In the genomic region with DNA sequence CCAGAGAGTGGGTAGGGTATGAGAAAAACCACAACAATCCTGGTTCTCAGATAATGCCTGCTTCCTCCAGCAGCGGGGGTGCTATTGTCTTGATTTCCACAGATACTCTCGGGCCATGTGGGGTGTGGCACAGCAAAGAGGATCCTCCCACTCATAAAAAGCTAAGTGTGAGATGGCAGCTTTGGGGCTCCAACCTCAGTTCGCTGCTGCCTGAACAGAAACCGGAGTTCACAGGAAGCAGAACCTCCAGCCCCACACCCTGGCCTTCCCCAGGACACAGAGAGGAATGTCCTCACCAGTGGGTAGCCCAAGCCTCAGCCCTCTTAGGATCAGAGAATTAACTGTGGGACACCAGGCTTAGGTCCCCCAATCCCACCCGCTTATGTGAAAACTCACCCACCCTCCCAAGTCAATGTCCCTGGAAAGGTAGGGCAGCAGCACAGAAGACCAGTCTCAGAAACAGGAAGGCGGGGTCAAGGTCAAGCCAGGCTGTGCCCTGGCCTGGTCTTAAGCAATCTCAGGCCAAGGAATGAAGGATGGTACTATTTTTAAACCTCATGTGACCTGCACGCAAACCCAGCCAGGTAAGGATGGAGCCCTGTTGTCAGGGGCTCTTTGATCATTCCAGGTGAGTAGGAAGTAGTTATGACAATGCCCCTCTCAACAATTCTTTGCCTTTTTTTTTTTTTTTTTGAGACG, we compare ENCODE assay signal across 1 cellular context.
TF ChIP-seq lines count a peak whose summit lies in the region.

No MANE protein-coding gene starts in this region.

TF ChIP-seq in GM23338, 12 proteins besides CTCF, POLR2A, EP300 and RAD21:
- no peak for TF ChIP-seq STAT1 (IDR thresholded peaks at IDR 0.05; ENCODE audit: unreplicated experiment)
- no peak for TF ChIP-seq JUNB (IDR thresholded peaks at IDR 0.05; ENCODE audit: unreplicated experiment)
- TF ChIP-seq ZNF331 (CRISPR knock-in tag; IDR thresholded peaks at IDR 0.05; ENCODE audit: low read depth) = no peak
- TF ChIP-seq, protein P1, sequence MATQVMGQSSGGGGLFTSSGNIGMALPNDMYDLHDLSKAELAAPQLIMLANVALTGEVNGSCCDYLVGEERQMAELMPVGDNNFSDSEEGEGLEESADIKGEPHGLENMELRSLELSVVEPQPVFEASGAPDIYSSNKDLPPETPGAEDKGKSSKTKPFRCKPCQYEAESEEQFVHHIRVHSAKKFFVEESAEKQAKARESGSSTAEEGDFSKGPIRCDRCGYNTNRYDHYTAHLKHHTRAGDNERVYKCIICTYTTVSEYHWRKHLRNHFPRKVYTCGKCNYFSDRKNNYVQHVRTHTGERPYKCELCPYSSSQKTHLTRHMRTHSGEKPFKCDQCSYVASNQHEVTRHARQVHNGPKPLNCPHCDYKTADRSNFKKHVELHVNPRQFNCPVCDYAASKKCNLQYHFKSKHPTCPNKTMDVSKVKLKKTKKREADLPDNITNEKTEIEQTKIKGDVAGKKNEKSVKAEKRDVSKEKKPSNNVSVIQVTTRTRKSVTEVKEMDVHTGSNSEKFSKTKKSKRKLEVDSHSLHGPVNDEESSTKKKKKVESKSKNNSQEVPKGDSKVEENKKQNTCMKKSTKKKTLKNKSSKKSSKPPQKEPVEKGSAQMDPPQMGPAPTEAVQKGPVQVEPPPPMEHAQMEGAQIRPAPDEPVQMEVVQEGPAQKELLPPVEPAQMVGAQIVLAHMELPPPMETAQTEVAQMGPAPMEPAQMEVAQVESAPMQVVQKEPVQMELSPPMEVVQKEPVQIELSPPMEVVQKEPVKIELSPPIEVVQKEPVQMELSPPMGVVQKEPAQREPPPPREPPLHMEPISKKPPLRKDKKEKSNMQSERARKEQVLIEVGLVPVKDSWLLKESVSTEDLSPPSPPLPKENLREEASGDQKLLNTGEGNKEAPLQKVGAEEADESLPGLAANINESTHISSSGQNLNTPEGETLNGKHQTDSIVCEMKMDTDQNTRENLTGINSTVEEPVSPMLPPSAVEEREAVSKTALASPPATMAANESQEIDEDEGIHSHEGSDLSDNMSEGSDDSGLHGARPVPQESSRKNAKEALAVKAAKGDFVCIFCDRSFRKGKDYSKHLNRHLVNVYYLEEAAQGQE (IDR thresholded peaks at IDR 0.05; ENCODE audit: unreplicated experiment) = no peak
- TF ChIP-seq POLR2AphosphoS5 (IDR thresholded peaks at IDR 0.05; ENCODE audit: low read depth) = no peak
- no peak for TF ChIP-seq NANOG (IDR thresholded peaks at IDR 0.05; ENCODE audit: borderline replicate concordance)
- no peak for TF ChIP-seq CREB1 (CRISPR knock-in tag; IDR thresholded peaks at IDR 0.05; ENCODE audit: low read depth)
- TF ChIP-seq, protein P2, sequence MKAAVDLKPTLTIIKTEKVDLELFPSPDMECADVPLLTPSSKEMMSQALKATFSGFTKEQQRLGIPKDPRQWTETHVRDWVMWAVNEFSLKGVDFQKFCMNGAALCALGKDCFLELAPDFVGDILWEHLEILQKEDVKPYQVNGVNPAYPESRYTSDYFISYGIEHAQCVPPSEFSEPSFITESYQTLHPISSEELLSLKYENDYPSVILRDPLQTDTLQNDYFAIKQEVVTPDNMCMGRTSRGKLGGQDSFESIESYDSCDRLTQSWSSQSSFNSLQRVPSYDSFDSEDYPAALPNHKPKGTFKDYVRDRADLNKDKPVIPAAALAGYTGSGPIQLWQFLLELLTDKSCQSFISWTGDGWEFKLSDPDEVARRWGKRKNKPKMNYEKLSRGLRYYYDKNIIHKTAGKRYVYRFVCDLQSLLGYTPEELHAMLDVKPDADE (IDR thresholded peaks at IDR 0.05) = no peak
- no peak for TF ChIP-seq EZH2 (IDR thresholded peaks at IDR 0.05; ENCODE audit: low read depth, unreplicated experiment)
- TF ChIP-seq, protein P3, sequence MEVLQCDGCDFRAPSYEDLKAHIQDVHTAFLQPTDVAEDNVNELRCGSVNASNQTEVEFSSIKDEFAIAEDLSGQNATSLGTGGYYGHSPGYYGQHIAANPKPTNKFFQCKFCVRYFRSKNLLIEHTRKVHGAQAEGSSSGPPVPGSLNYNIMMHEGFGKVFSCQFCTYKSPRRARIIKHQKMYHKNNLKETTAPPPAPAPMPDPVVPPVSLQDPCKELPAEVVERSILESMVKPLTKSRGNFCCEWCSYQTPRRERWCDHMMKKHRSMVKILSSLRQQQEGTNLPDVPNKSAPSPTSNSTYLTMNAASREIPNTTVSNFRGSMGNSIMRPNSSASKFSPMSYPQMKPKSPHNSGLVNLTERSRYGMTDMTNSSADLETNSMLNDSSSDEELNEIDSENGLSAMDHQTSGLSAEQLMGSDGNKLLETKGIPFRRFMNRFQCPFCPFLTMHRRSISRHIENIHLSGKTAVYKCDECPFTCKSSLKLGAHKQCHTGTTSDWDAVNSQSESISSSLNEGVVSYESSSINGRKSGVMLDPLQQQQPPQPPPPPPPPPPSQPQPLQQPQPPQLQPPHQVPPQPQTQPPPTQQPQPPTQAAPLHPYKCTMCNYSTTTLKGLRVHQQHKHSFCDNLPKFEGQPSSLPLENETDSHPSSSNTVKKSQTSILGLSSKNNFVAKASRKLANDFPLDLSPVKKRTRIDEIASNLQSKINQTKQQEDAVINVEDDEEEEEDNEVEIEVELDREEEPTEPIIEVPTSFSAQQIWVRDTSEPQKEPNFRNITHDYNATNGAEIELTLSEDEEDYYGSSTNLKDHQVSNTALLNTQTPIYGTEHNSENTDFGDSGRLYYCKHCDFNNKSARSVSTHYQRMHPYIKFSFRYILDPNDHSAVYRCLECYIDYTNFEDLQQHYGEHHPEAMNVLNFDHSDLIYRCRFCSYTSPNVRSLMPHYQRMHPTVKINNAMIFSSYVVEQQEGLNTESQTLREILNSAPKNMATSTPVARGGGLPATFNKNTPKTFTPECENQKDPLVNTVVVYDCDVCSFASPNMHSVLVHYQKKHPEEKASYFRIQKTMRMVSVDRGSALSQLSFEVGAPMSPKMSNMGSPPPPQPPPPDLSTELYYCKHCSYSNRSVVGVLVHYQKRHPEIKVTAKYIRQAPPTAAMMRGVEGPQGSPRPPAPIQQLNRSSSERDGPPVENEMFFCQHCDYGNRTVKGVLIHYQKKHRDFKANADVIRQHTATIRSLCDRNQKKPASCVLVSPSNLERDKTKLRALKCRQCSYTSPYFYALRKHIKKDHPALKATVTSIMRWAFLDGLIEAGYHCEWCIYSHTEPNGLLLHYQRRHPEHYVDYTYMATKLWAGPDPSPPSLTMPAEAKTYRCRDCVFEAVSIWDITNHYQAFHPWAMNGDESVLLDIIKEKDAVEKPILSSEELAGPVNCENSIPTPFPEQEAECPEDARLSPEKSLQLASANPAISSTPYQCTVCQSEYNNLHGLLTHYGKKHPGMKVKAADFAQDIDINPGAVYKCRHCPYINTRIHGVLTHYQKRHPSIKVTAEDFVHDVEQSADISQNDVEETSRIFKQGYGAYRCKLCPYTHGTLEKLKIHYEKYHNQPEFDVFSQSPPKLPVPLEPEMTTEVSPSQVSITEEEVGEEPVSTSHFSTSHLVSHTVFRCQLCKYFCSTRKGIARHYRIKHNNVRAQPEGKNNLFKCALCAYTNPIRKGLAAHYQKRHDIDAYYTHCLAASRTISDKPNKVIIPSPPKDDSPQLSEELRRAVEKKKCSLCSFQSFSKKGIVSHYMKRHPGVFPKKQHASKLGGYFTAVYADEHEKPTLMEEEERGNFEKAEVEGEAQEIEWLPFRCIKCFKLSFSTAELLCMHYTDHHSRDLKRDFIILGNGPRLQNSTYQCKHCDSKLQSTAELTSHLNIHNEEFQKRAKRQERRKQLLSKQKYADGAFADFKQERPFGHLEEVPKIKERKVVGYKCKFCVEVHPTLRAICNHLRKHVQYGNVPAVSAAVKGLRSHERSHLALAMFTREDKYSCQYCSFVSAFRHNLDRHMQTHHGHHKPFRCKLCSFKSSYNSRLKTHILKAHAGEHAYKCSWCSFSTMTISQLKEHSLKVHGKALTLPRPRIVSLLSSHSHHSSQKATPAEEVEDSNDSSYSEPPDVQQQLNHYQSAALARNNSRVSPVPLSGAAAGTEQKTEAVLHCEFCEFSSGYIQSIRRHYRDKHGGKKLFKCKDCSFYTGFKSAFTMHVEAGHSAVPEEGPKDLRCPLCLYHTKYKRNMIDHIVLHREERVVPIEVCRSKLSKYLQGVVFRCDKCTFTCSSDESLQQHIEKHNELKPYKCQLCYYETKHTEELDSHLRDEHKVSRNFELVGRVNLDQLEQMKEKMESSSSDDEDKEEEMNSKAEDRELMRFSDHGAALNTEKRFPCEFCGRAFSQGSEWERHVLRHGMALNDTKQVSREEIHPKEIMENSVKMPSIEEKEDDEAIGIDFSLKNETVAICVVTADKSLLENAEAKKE (CRISPR knock-in tag; IDR thresholded peaks at IDR 0.05) = no peak
- TF ChIP-seq ZNF114 (CRISPR knock-in tag; IDR thresholded peaks at IDR 0.05) = no peak
- no peak for TF ChIP-seq EZH2phosphoT487 (IDR thresholded peaks at IDR 0.05; ENCODE audit: unreplicated experiment)
